Comparison of ENCODE assay signal across 16 cellular contexts in the genomic region with DNA sequence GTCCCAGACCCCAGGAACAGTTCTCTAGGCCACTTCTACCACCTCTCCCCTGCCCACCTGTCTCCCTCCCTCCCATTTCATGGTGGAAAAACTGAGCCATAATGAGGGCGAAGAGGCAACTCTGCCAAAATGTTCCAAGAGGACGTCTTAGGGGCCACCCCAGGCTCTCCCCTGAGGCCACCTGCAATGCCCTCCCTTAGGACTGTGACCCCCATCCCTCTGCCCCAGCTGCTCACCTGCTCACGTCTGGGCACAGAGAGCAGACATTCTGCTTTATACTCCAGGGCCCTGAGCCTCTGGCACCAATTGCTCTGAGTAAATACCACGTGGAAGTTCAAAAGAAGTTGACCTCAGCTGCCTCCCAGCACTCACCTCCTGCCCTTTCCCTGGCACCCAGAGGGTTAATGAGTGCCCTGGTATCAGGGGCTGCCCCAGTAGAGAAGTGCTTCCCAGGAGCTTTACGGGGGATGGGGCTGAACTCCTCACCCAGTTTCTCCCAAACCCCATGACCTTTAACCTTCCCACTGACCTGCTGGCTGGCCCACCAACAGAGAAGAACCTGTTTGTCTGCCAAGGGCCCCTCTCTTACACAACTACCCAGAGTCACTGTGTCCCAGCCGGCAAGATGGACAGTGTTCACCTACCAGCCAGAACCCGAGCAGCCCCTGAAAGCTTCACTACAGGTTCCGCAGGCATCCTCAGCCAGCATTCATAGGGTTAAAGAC. TPM values are rescaled to one million over a fixed set of nuclear protein-coding genes. Genes with fewer than 3 reads are reported as not detected.
"Had no signal": no experiment of that assay in that cellular context is flagged by ENCODE, and none has a peak within 500 bp of the region (broad histone marks: within the 10 kb centered on the region; RNA-seq: fewer than 3 reads in every experiment).

No MANE protein-coding gene starts in this region.

- H3K4me1 ChIP-seq: colonic mucosa had no signal

- H3K36me3 ChIP-seq: colonic mucosa, left ventricle myocardium inferior, sigmoid colon, upper lobe of right lung had no signal

- FAIRE-seq: frontal cortex had no signal

- H3K9me3 ChIP-seq: colonic mucosa, left ventricle myocardium inferior, sigmoid colon, upper lobe of right lung had no signal

- H3K27ac ChIP-seq: colonic mucosa, left ventricle myocardium inferior, sigmoid colon, upper lobe of right lung had no signal

- DNase-seq: activated CD4-positive, alpha-beta T cell treated with anti-CD3 and anti-CD28 coated beads, Interleukin-2, amount 10 ng/mL, durations not matched to agents 7 days and 5 days; activated CD8-positive, alpha-beta memory T cell treated with anti-CD3 and anti-CD28 coated beads, Interleukin-2, amount 50 U/mL, for 4 hours; activated naive CD4-positive, alpha-beta T cell treated with anti-CD3 and anti-CD28 coated beads for 36 hours; activated naive CD8-positive, alpha-beta T cell treated with anti-CD3 and anti-CD28 coated beads, Interleukin-2, amount 50 U/mL, for 24 hours; activated T-cell treated with anti-CD3 and anti-CD28 coated beads, Interleukin-2, amount 50 U/mL, for 4 hours; aorta; colonic mucosa; erythroblast; left ventricle myocardium inferior; naive thymus-derived CD4-positive, alpha-beta T cell; sigmoid colon; stimulated activated naive CD4-positive, alpha-beta T cell; upper lobe of right lung had no signal

- H3K27me3 ChIP-seq: colonic mucosa, sigmoid colon, upper lobe of right lung had no signal

- H3K4me3 ChIP-seq: colonic mucosa, upper lobe of right lung had no signal

RNA-seq across cellular contexts. Expression of gene APOA5, which starts 0.6 kb away (rescaled TPM):
- total RNA-seq: activated CD4-positive, alpha-beta T cell treated with anti-CD3 and anti-CD28 coated beads, Interleukin-2, amount 10 ng/mL, durations not matched to agents 7 days and 5 days; activated naive CD4-positive, alpha-beta T cell treated with anti-CD3 and anti-CD28 coated beads for 36 hours; activated T-cell treated with anti-CD3 and anti-CD28 coated beads, Interleukin-2, amount 50 U/mL, for 4 hours; aorta; frontal cortex; kidney epithelial cell; left ventricle myocardium inferior; naive thymus-derived CD4-positive, alpha-beta T cell; sigmoid colon; upper lobe of right lung had no signal
- polyA plus RNA-seq: aorta; naive thymus-derived CD4-positive, alpha-beta T cell; sigmoid colon had no signal

RNA-seq across cellular contexts. Expression of gene APOA4, which starts 30.8 kb away (rescaled TPM):
- total RNA-seq: activated CD4-positive, alpha-beta T cell treated with anti-CD3 and anti-CD28 coated beads, Interleukin-2, amount 10 ng/mL, durations not matched to agents 7 days and 5 days; activated naive CD4-positive, alpha-beta T cell treated with anti-CD3 and anti-CD28 coated beads for 36 hours; activated T-cell treated with anti-CD3 and anti-CD28 coated beads, Interleukin-2, amount 50 U/mL, for 4 hours; aorta; colonic mucosa; frontal cortex; kidney epithelial cell; left ventricle myocardium inferior; mucosa of gallbladder; naive thymus-derived CD4-positive, alpha-beta T cell; sigmoid colon; upper lobe of right lung had no signal
- polyA plus RNA-seq: naive thymus-derived CD4-positive, alpha-beta T cell had no signal

RNA-seq across cellular contexts. Expression of gene APOC3, which starts 37.4 kb away (rescaled TPM):
- total RNA-seq: activated CD4-positive, alpha-beta T cell treated with anti-CD3 and anti-CD28 coated beads, Interleukin-2, amount 10 ng/mL, durations not matched to agents 7 days and 5 days; activated naive CD4-positive, alpha-beta T cell treated with anti-CD3 and anti-CD28 coated beads for 36 hours; aorta; frontal cortex; kidney epithelial cell; left ventricle myocardium inferior; naive thymus-derived CD4-positive, alpha-beta T cell; sigmoid colon; upper lobe of right lung had no signal
- polyA plus RNA-seq: naive thymus-derived CD4-positive, alpha-beta T cell had no signal
